11 cellular contexts compared by ENCODE assay signal in genomic region chr18:64713284-64713683, GRCh38.
DNase-seq lines count a peak whose midpoint lies in the region; ATAC-seq and TF ChIP-seq lines count a peak whose summit lies in the region.
"Had no signal": no experiment of that assay in that cellular context is flagged by ENCODE, and none has a peak within 500 bp of the region (broad histone marks: within the 10 kb centered on the region; RNA-seq: fewer than 3 reads in every experiment).

No MANE protein-coding gene starts in this region.

- H3K27ac Mint-ChIP-seq in naive B cell (peak overlapping the region in 5 of 6 donors; percentile 28 to 83 (median 79)), endothelial cell (ENCODE audit: unreplicated experiment) (no peak overlapping the region)
- H3K27ac Mint-ChIP-seq: T-helper 1 cell treated with Interleukin-12 subunit alpha and Interleukin-12 subunit beta and Interleukin-4 antibody, amounts not matched to agents 30 μg/mL and 1 μg/mL, for 36 hours had no signal

- no peaks in the 10 kb centered on the region for H3K9me3 ChIP-seq in WERI-Rb-1 (ENCODE audit: severe bottlenecking)
- no peaks in the 10 kb centered on the region for H3K9me3 ChIP-seq in effector memory CD4-positive, alpha-beta T cell (ENCODE audit: control insufficient read depth, low read length)
- H3K9me3 ChIP-seq: neutrophil had no signal

- no peak for TF ChIP-seq CTCF in WERI-Rb-1 (IDR thresholded peaks at IDR 0.05; ENCODE audit: low read depth, low read length)
- TF ChIP-seq CTCF in endothelial cell (IDR thresholded peaks at IDR 0.05; ENCODE audit: unreplicated experiment) = no peak

- H3K36me3 Mint-ChIP-seq in naive B cell (peaks cover 8 to 22% of the 10 kb centered on the region in 2 donors), endothelial cell (ENCODE audit: low read depth, unreplicated experiment) (no peaks in the 10 kb centered on the region)

- peak; percentile 99 for ATAC-seq in GM18907 (IDR thresholded peaks at IDR 0.05; ENCODE audit: unreplicated experiment)
- peak; percentile 97 for ATAC-seq in HG02588 (IDR thresholded peaks at IDR 0.05; ENCODE audit: unreplicated experiment)
- ATAC-seq in HG03575 (IDR thresholded peaks at IDR 0.05; ENCODE audit: extremely low read depth, insufficient number of reproducible peaks, low FRiP score, unreplicated experiment) = peak; percentile 96
- peak; percentile 100 for ATAC-seq in naive B cell (ENCODE audit: low read depth in 2 of 2)

- no peak overlapping the region for H3K27ac ChIP-seq in WERI-Rb-1
- H3K27ac ChIP-seq in effector memory CD4-positive, alpha-beta T cell (ENCODE audit: insufficient read depth, low read length, poor library complexity, severe bottlenecking) = no peak overlapping the region
- H3K27ac ChIP-seq: neutrophil had no signal

- H3K36me3 ChIP-seq in WERI-Rb-1 = no peaks in the 10 kb centered on the region
- H3K36me3 ChIP-seq in effector memory CD4-positive, alpha-beta T cell (ENCODE audit: control insufficient read depth, insufficient read depth, low read length) = no peaks in the 10 kb centered on the region
- H3K36me3 ChIP-seq: neutrophil had no signal

- H3K4me1 ChIP-seq in effector memory CD4-positive, alpha-beta T cell (ENCODE audit: control insufficient read depth, insufficient read depth, low read length, poor library complexity, severe bottlenecking) = no peaks in the 10 kb centered on the region

- peak; percentile 73 for DNase-seq in naive B cell
- no peak for DNase-seq in activated naive CD4-positive, alpha-beta T cell (lab: John Stamatoyannopoulos, UW)
- no peak for DNase-seq in WERI-Rb-1
- DNase-seq in endothelial cell (ENCODE audit: low spot score) = no peak
- no peak for DNase-seq in effector memory CD4-positive, alpha-beta T cell
- DNase-seq: NCI-H2081 had no signal

- no peaks in the 10 kb centered on the region for H3K27me3 ChIP-seq in WERI-Rb-1 (ENCODE audit: insufficient read depth, low read depth, severe bottlenecking)
- no peaks in the 10 kb centered on the region for H3K27me3 ChIP-seq in effector memory CD4-positive, alpha-beta T cell (replicated peaks; ENCODE audit: control insufficient read depth, insufficient read depth, low read length, poor library complexity, severe bottlenecking)
- H3K27me3 ChIP-seq: neutrophil had no signal

- H3K9me3 Mint-ChIP-seq in naive B cell (peaks cover 2 to 29% (median 15%) of the 10 kb centered on the region in 7 donors), endothelial cell (ENCODE audit: unreplicated experiment) (no peaks in the 10 kb centered on the region)
- H3K9me3 Mint-ChIP-seq: T-helper 1 cell treated with Interleukin-12 subunit alpha and Interleukin-12 subunit beta and Interleukin-4 antibody, amounts not matched to agents 30 μg/mL and 1 μg/mL, for 36 hours had no signal

- H3K4me1 Mint-ChIP-seq in naive B cell (peaks cover 17 to 23% (median 18%) of the 10 kb centered on the region in 3 donors), endothelial cell (ENCODE audit: unreplicated experiment) (peaks cover 3% of the 10 kb centered on the region)

- H3K4me3 Mint-ChIP-seq in naive B cell (peak overlapping the region; percentile 3 to 77 (median 51)), endothelial cell (ENCODE audit: unreplicated experiment) (no peak overlapping the region)
- H3K4me3 Mint-ChIP-seq: T-helper 1 cell treated with Interleukin-12 subunit alpha and Interleukin-12 subunit beta and Interleukin-4 antibody, amounts not matched to agents 30 μg/mL and 1 μg/mL, for 36 hours had no signal

- H3K27me3 Mint-ChIP-seq in naive B cell (no peaks in the 10 kb centered on the region), endothelial cell (ENCODE audit: unreplicated experiment) (no peaks in the 10 kb centered on the region)

- no peak overlapping the region for H3K4me3 ChIP-seq in WERI-Rb-1 (ENCODE audit: low read depth, low read length)
- H3K4me3 ChIP-seq in effector memory CD4-positive, alpha-beta T cell (ENCODE audit: insufficient read depth, low read depth, low read length, poor library complexity, severe bottlenecking) = no peak overlapping the region
